ENCODE assay signal across 9 cellular contexts in the genomic region with DNA sequence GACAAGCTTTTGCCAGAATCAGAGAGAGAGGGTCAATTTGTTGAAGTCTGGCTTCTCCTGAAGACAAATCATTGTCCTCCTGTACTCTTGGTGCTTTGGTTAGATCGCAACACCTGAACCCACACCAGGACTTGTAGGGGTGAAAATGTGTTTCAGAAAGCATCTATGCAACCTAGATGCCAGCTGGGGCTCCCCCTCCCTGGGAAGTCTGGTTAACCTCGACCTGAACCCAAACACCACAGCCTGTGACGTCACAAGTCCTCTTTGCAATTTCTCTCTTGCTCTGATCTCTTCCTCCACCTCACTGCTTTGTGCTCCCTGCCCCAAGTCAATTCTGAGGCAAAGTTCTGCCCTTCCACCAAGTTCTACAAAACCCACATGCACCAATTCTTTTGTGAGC. TPM values are rescaled to one million over a fixed set of nuclear protein-coding genes. Genes with fewer than 3 reads are reported as not detected.
DNase-seq lines count a peak whose midpoint lies in the region; ATAC-seq and TF ChIP-seq lines count a peak whose summit lies in the region.
"Had no signal": no experiment of that assay in that cellular context is flagged by ENCODE, and none has a peak within 500 bp of the region (broad histone marks: within the 10 kb centered on the region; RNA-seq: fewer than 3 reads in every experiment).

No MANE protein-coding gene starts in this region.

- H3K9me3 Mint-ChIP-seq in CD4-positive, CD25-positive, alpha-beta regulatory T cell: peaks cover 0 to 2% (median 0%) of the 10 kb centered on the region in 7 donors
- no peaks in the 10 kb centered on the region for H3K9me3 Mint-ChIP-seq in WTC11

- H3K79me2 ChIP-seq in PC-9 (ENCODE audit: low read depth): no peaks in the 10 kb centered on the region

- H3K4me3 Mint-ChIP-seq in CD4-positive, CD25-positive, alpha-beta regulatory T cell: peak overlapping the region in 1 of 4 donors; percentile 15
- no peak overlapping the region for H3K4me3 Mint-ChIP-seq in WTC11

- H3K4me2 ChIP-seq in PC-9: no peak overlapping the region

- no peaks in the 10 kb centered on the region for H4K20me1 ChIP-seq in PC-9 (ENCODE audit: insufficient read depth)

- no TSS peak for BruUV-seq in PC-9 (replicated peaks; lab: Mats Ljungman, UMichigan)

- peaks cover 5% of the 10 kb centered on the region for H3K27me3 Mint-ChIP-seq in CD4-positive, CD25-positive, alpha-beta regulatory T cell
- H3K27me3 Mint-ChIP-seq in WTC11 (ENCODE audit: low read depth): no peaks in the 10 kb centered on the region

- H3K36me3 Mint-ChIP-seq in CD4-positive, CD25-positive, alpha-beta regulatory T cell: no peaks in the 10 kb centered on the region
- H3K36me3 Mint-ChIP-seq in WTC11: no peaks in the 10 kb centered on the region

- in situ Hi-C loops in brain microvascular endothelial cell (cut with HindIII; ENCODE audit: low pct_ligation_motif_present, low sequenced_read_pairs): no loop called here

- H3K4me3 ChIP-seq in CD4-positive, CD25-positive, alpha-beta regulatory T cell (ENCODE audit: low read depth, low read length): no peak overlapping the region
- H3K4me3 ChIP-seq in PC-9: no peak overlapping the region
- H3K4me3 ChIP-seq in brain microvascular endothelial cell (ENCODE audit: low read depth, low read length): no peak overlapping the region
- no peak overlapping the region for H3K4me3 ChIP-seq in aorta (ENCODE audit: low read length in 2 of 2)
- H3K4me3 ChIP-seq: SJCRH30 had no signal

- TF ChIP-seq CTCF in PC-9 (conservative IDR thresholded peaks at IDR 0.05) (no peak), brain microvascular endothelial cell (IDR thresholded peaks at IDR 0.05; ENCODE audit: low read depth, low read length, missing control alignments) (no peak), WTC11 (IDR thresholded peaks at IDR 0.05) (no peak)

- intact Hi-C loops in PC-9 (cut with micrococcal nuclease; ENCODE audit: unreplicated experiment) (no loop called here), aorta (cut with DNase I) (no loop called here)

- H3K4me1 Mint-ChIP-seq in CD4-positive, CD25-positive, alpha-beta regulatory T cell: peaks cover 0 to 12% (median 8%) of the 10 kb centered on the region in 4 donors
- no peaks in the 10 kb centered on the region for H3K4me1 Mint-ChIP-seq in WTC11

- WGBS in aorta, 2 donors: 59 to 61% methylated on average over 3 of the region's 3 CpGs

- no peaks in the 10 kb centered on the region for H3K9me2 ChIP-seq in PC-9 (ENCODE audit: insufficient read depth)

- H3K27ac Mint-ChIP-seq in CD4-positive, CD25-positive, alpha-beta regulatory T cell: peak overlapping the region in 1 of 3 donors; percentile 32
- H3K27ac Mint-ChIP-seq in WTC11: no peak overlapping the region

- H3K27me3 ChIP-seq in CD4-positive, CD25-positive, alpha-beta regulatory T cell (ENCODE audit: control insufficient read depth, insufficient read depth, low read length): no peaks in the 10 kb centered on the region
- H3K27me3 ChIP-seq in PC-9 (ENCODE audit: insufficient read depth, low read depth): no peaks in the 10 kb centered on the region
- H3K27me3 ChIP-seq in brain microvascular endothelial cell (replicated peaks): no peaks in the 10 kb centered on the region
- no peaks in the 10 kb centered on the region for H3K27me3 ChIP-seq in aorta (ENCODE audit: control insufficient read depth in 1 of 2, insufficient read depth in 2 of 2, low read length in 1 of 2)
- H3K27me3 ChIP-seq: SJCRH30 had no signal

- peak; percentile 16 to 39 (median 37) for DNase-seq in CD4-positive, CD25-positive, alpha-beta regulatory T cell
- DNase-seq in PC-9 (no peak), brain microvascular endothelial cell (peak; percentile 38), NCI-H1417 (lab: John Stamatoyannopoulos, UW) (no peak), aorta (no peak), WTC11 (ENCODE audit: low spot score) (no peak), hepatic stellate cell (ENCODE audit: low spot score) (no peak)

- peaks cover 7% of the 10 kb centered on the region for H3K4me1 ChIP-seq in CD4-positive, CD25-positive, alpha-beta regulatory T cell (ENCODE audit: control insufficient read depth, insufficient read depth, low read length, poor library complexity, severe bottlenecking)
- H3K4me1 ChIP-seq in PC-9 (replicated peaks; ENCODE audit: insufficient read depth) (peaks cover 45% of the 10 kb centered on the region), aorta (ENCODE audit: control insufficient read depth in 1 of 2, insufficient read depth in 2 of 2, low read length in 2 of 2) (no peaks in the 10 kb centered on the region)
- H3K4me1 ChIP-seq: SJCRH30 had no signal

- H3F3A ChIP-seq in PC-9 (ENCODE audit: insufficient read depth, low read depth): peaks cover 28% of the 10 kb centered on the region

- CTCF ChIA-PET in PC-9 (lab: Charles Lee) (no interaction called here), WTC11 (lab: Charles Lee) (interaction anchor here (2.4 kb wide), 1 partner anchor 114 kb away, joined by 10 read pairs; no protein-coding TSS in a partner anchor)

- ATAC-seq in CD4-positive, CD25-positive, alpha-beta regulatory T cell (ENCODE audit: low read depth in 2 of 2): peak; percentile 48 to 67
- ATAC-seq in GM21717 (IDR thresholded peaks at IDR 0.05; ENCODE audit: unreplicated experiment) (peak; percentile 52), aorta (ENCODE audit: low FRiP score) (no peak), WTC11 (no peak)

- no peaks in the 10 kb centered on the region for H3K9me3 ChIP-seq in CD4-positive, CD25-positive, alpha-beta regulatory T cell (ENCODE audit: control insufficient read depth in 2 of 2, low read length in 2 of 2)
- no peaks in the 10 kb centered on the region for H3K9me3 ChIP-seq in PC-9 (ENCODE audit: insufficient read depth, low read depth)
- no peaks in the 10 kb centered on the region for H3K9me3 ChIP-seq in aorta (ENCODE audit: control insufficient read depth, low read length)
- H3K9me3 ChIP-seq: SJCRH30 had no signal

- H3K36me3 ChIP-seq in CD4-positive, CD25-positive, alpha-beta regulatory T cell (ENCODE audit: control insufficient read depth, insufficient read depth, low read length): no peaks in the 10 kb centered on the region
- H3K36me3 ChIP-seq in PC-9 (ENCODE audit: low read depth): no peaks in the 10 kb centered on the region
- H3K36me3 ChIP-seq in brain microvascular endothelial cell (replicated peaks): no peaks in the 10 kb centered on the region
- H3K36me3 ChIP-seq in aorta (ENCODE audit: control insufficient read depth in 1 of 2, insufficient read depth in 2 of 2, low read length in 1 of 2): no peaks in the 10 kb centered on the region
- H3K36me3 ChIP-seq: SJCRH30 had no signal

- H3K27ac ChIP-seq in CD4-positive, CD25-positive, alpha-beta regulatory T cell (ENCODE audit: insufficient read depth, low read length, poor library complexity, severe bottlenecking): no peak overlapping the region
- H3K27ac ChIP-seq in PC-9 (no peak overlapping the region), brain microvascular endothelial cell (no peak overlapping the region), aorta (ENCODE audit: low read depth in 1 of 2, low read length in 2 of 2) (no peak overlapping the region)
- H3K27ac ChIP-seq: SJCRH30 had no signal

- peak overlapping the region; percentile 29; the same call in 1 of the 2 replicates for H2AFZ ChIP-seq in PC-9

- POLR2A ChIA-PET in PC-9 (lab: Charles Lee; ENCODE audit: unreplicated experiment): no interaction called here
- POLR2A ChIA-PET in WTC11 (lab: Charles Lee): no interaction called here

TF ChIP-seq in WTC11, 78 proteins besides CTCF, POLR2A, EP300 and RAD21 (continues in another document):
- TF ChIP-seq FOXP1 (CRISPR knock-in tag; IDR thresholded peaks at IDR 0.05; ENCODE audit: borderline replicate concordance) (no peak), OVOL2 (CRISPR knock-in tag; IDR thresholded peaks at IDR 0.05; ENCODE audit: borderline replicate concordance) (no peak), ZNF416 (CRISPR knock-in tag; IDR thresholded peaks at IDR 0.05) (no peak), ELF4 (CRISPR knock-in tag; IDR thresholded peaks at IDR 0.05; ENCODE audit: low read depth) (no peak), FOXP4 (CRISPR knock-in tag; IDR thresholded peaks at IDR 0.05) (no peak), FOXK1 (CRISPR knock-in tag; IDR thresholded peaks at IDR 0.05) (no peak), ZNF263 (CRISPR knock-in tag; IDR thresholded peaks at IDR 0.05; ENCODE audit: low read depth) (no peak), MYBL2 (CRISPR knock-in tag; IDR thresholded peaks at IDR 0.05) (no peak)
- TF ChIP-seq, protein P1, sequence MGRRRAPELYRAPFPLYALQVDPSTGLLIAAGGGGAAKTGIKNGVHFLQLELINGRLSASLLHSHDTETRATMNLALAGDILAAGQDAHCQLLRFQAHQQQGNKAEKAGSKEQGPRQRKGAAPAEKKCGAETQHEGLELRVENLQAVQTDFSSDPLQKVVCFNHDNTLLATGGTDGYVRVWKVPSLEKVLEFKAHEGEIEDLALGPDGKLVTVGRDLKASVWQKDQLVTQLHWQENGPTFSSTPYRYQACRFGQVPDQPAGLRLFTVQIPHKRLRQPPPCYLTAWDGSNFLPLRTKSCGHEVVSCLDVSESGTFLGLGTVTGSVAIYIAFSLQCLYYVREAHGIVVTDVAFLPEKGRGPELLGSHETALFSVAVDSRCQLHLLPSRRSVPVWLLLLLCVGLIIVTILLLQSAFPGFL (CRISPR knock-in tag; IDR thresholded peaks at IDR 0.05; ENCODE audit: borderline replicate concordance): no peak
- TF ChIP-seq, protein P2, sequence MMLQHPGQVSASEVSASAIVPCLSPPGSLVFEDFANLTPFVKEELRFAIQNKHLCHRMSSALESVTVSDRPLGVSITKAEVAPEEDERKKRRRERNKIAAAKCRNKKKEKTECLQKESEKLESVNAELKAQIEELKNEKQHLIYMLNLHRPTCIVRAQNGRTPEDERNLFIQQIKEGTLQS (CRISPR knock-in tag; conservative IDR thresholded peaks at IDR 0.05): no peak

RNA-seq across cellular contexts. Expression of gene USP24, which starts 42.8 kb away (rescaled TPM):
- total RNA-seq in CD4-positive, CD25-positive, alpha-beta regulatory T cell: 60.9 TPM
- polyA plus RNA-seq in CD4-positive, CD25-positive, alpha-beta regulatory T cell: 1 to 10 TPM; 5.7 to 7.2 (median 6.1) TPM
- 56.3 and 61.0 TPM in 2 replicates for total RNA-seq in PC-9 (2021)
- 10 to 100 TPM; 45.8 to 54.4 TPM for total RNA-seq in aorta
- 10 to 100 TPM in 1 of 2 donors, 1 to 10 TPM in 1; 4.4 to 13.9 TPM for polyA plus RNA-seq in aorta
- total RNA-seq in WTC11 (2021): 35.4 to 40.9 TPM (median 37.2 TPM) in 3 replicates

Comparison
In these comparisons a context has a peak if more than half of its experiments do, and no peak if none do; other contexts are left out.
1. ATAC-seq: peak in CD4-positive, CD25-positive, alpha-beta regulatory T cell (2 of 2) and GM21717 (single experiment); none in aorta (single experiment) and WTC11 (single experiment).
2. DNase-seq: peak in CD4-positive, CD25-positive, alpha-beta regulatory T cell (3 of 3) and brain microvascular endothelial cell (single experiment); none in PC-9 (0 of 2), NCI-H1417 (0 of 3), aorta (0 of 2), WTC11 (single experiment) and hepatic stellate cell (single experiment).